Comparison of ENCODE assay signal across 11 cellular contexts in the genomic region with DNA sequence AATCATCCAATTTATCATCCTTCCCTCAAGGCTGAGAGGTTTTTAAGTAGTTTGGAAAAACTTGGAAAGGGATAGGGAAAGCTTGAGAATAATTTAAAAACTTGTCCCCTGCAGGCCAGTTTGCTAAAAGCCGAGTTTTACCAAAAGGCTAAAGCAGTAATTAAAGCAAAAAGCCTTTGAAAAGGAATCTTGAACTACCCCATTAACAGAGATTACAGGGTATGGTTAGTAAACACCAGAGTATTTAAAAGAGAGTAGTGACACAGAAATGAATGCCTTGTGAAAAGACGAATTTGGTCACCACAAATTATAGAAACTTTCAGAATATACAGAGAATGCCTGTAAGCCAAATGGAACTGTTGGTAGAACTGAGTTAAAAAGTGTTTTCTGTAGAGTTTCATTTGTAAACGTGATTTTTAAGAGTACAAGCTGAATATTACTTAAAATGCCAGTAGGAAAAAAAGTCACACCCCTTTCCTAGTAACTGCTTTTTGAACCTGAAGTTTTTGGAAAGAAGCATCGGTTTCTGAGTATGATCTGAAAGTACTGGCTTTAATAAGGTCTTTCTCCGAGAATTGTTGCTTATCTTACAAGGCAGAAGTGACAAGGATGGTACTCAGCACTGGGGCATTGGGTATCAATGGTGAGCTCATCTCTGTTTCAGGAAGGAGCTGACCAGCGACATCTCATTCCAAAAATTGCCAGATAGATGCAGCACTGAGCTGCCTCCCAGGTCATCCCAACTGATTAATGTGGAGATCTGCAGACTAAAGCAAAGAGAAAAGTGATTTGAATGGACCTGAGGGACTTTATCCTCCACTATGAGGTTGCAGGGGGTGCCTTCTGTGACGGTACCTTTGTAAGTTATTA.
DNase-seq lines count a peak whose midpoint lies in the region; ATAC-seq and TF ChIP-seq lines count a peak whose summit lies in the region.
"Had no signal": no experiment of that assay in that cellular context is flagged by ENCODE, and none has a peak within 500 bp of the region (broad histone marks: within the 10 kb centered on the region; RNA-seq: fewer than 3 reads in every experiment).

No MANE protein-coding gene starts in this region.

- in situ Hi-C loops in gastrocnemius medialis (cut with MboI; ENCODE audit: low sequenced_read_pairs in 4 of 4) (loop anchor here in 1 of 4 donors (10.0 kb wide), 1 partner anchor 85 kb away; a partner anchor contains a TSS), GM13977 (cut with MboI; ENCODE audit: low pct_unique_long_range_greater_than_20kb, low sequenced_read_pairs, unreplicated experiment) (no loop called here)

- H3K4me1 ChIP-seq in BLaER1 treated with 17β-estradiol and CSF1 and Interleukin-3, amounts not matched to agents 10 nM and 100 nM, result peaks cover 32 to 100% (median 98%) of the 10 kb centered on the region in 10 experiments
- peaks cover 30% of the 10 kb centered on the region for H3K4me1 ChIP-seq in PC-3 (ENCODE audit: insufficient read depth, low read length)
- H3K4me1 ChIP-seq in gastrocnemius medialis, result peaks cover 62 to 72% of the 10 kb centered on the region in 2 donors

- H3F3A ChIP-seq in PC-3 (ENCODE audit: low read length, unreplicated experiment), result peaks cover 5% of the 10 kb centered on the region

- peaks cover 0 to 77% (median 0%) of the 10 kb centered on the region in 11 experiments; a peak in 8 of 22 replicates for H4K20me1 ChIP-seq in BLaER1 treated with 17β-estradiol and CSF1 and Interleukin-3, amounts not matched to agents 10 nM and 100 nM
- no peaks in the 10 kb centered on the region for H4K20me1 ChIP-seq in PC-3 (ENCODE audit: low read length)

- DNase-seq in PC-3 (no peak), gastrocnemius medialis (no peak), GM13977 (ENCODE audit: low spot score) (no peak), germinal center (ENCODE audit: low spot score) (no peak), occipital lobe (lab: John Stamatoyannopoulos, UW) (no peak)
- DNase-seq: DMS79 treated with DMSO at 0.1 percent for 48 hours, left ventricle myocardium superior, stomach had no signal

- H3K27me3 ChIP-seq in BLaER1 treated with 17β-estradiol and CSF1 and Interleukin-3, amounts not matched to agents 10 nM and 100 nM, result no peaks in the 10 kb centered on the region
- no peaks in the 10 kb centered on the region for H3K27me3 ChIP-seq in PC-3 (ENCODE audit: low read length)
- H3K27me3 ChIP-seq in gastrocnemius medialis, result no peaks in the 10 kb centered on the region
- H3K27me3 ChIP-seq: stomach had no signal

- H3K9me3 ChIP-seq in BLaER1 treated with 17β-estradiol and CSF1 and Interleukin-3, amounts not matched to agents 10 nM and 100 nM (replicated peaks in 1 of 11), result peaks cover 0 to 22% (median 3%) of the 10 kb centered on the region in 11 experiments; a peak in 7 of 22 replicates
- no peaks in the 10 kb centered on the region for H3K9me3 ChIP-seq in PC-3 (ENCODE audit: low read length)
- H3K9me3 ChIP-seq in gastrocnemius medialis, result no peaks in the 10 kb centered on the region
- H3K9me3 ChIP-seq: stomach had no signal

- peak overlapping the region; percentile 53 to 95 (median 89) for H3K27ac ChIP-seq in BLaER1 treated with 17β-estradiol and CSF1 and Interleukin-3, amounts not matched to agents 10 nM and 100 nM
- H3K27ac ChIP-seq in PC-3 (ENCODE audit: low read length) (peak overlapping the region; percentile 82), cingulate gyrus (ENCODE audit: low read depth, low read length) (peak overlapping the region; percentile 78), gastrocnemius medialis (peak overlapping the region in 3 of 4 donors; percentile 73 to 80 (median 78))

- peak overlapping the region in 10 of 11 experiments; percentile 62 to 84 (median 76); a peak in 17 of 22 replicates for H3K9ac ChIP-seq in BLaER1 treated with 17β-estradiol and CSF1 and Interleukin-3, amounts not matched to agents 10 nM and 100 nM
- H3K9ac ChIP-seq in PC-3 (ENCODE audit: low read length), result no peak overlapping the region

- ATAC-seq in PC-3 (no peak), gastrocnemius medialis (peak in 1 of 2 donors; percentile 24), GM18502 (IDR thresholded peaks at IDR 0.05; ENCODE audit: poor library complexity, unreplicated experiment) (no peak)
- ATAC-seq: left ventricle myocardium superior had no signal

- POLR2A ChIA-PET in PC-3 (lab: Charles Lee; ENCODE audit: unreplicated experiment), result no interaction called here

- peaks cover 0 to 73% (median 46%) of the 10 kb centered on the region in 11 experiments; a peak in 18 of 22 replicates for H3K36me3 ChIP-seq in BLaER1 treated with 17β-estradiol and CSF1 and Interleukin-3, amounts not matched to agents 10 nM and 100 nM
- H3K36me3 ChIP-seq in PC-3 (ENCODE audit: low read depth, low read length), result no peaks in the 10 kb centered on the region
- H3K36me3 ChIP-seq in gastrocnemius medialis, result no peaks in the 10 kb centered on the region
- H3K36me3 ChIP-seq: stomach had no signal

- no peaks in the 10 kb centered on the region for H3K9me2 ChIP-seq in PC-3 (replicated peaks; ENCODE audit: low read length)

- no peak overlapping the region for H2AFZ ChIP-seq in PC-3 (ENCODE audit: low read length)

- peak overlapping the region in 10 of 11 experiments; percentile 67 to 95 (median 82); a peak in 20 of 22 replicates for H3K4me2 ChIP-seq in BLaER1 treated with 17β-estradiol and CSF1 and Interleukin-3, amounts not matched to agents 10 nM and 100 nM
- peak overlapping the region; percentile 49 for H3K4me2 ChIP-seq in PC-3 (ENCODE audit: low read length)

- H3K4me3 ChIP-seq in BLaER1 treated with 17β-estradiol and CSF1 and Interleukin-3, amounts not matched to agents 10 nM and 100 nM, result peak overlapping the region in 5 of 10 experiments; percentile 3 to 43 (median 17); a peak in 6 of 20 replicates
- no peak overlapping the region for H3K4me3 ChIP-seq in PC-3 (ENCODE audit: low read length)
- H3K4me3 ChIP-seq in gastrocnemius medialis, result no peak overlapping the region
- H3K4me3 ChIP-seq: stomach had no signal

- no peak for TF ChIP-seq CTCF in PC-3 (conservative IDR thresholded peaks at IDR 0.05; ENCODE audit: low read depth, low read length)
- no peak for TF ChIP-seq CTCF in gastrocnemius medialis (IDR thresholded peaks at IDR 0.05 in 4 of 5, conservative IDR thresholded peaks at IDR 0.05 in 1 of 5)
- no peak for TF ChIP-seq CTCF in GM13977 (IDR thresholded peaks at IDR 0.05; ENCODE audit: extremely low read depth, insufficient read depth, missing control alignments)

- peaks cover 52% of the 10 kb centered on the region for H3K79me2 ChIP-seq in PC-3 (ENCODE audit: low read length)

- CTCF ChIA-PET in PC-3 (lab: Charles Lee), result no interaction called here

- no peak for TF ChIP-seq POLR2A in gastrocnemius medialis (IDR thresholded peaks at IDR 0.05)

- BruUV-seq in PC-3 (replicated peaks; lab: Mats Ljungman, UMichigan), result no TSS peak

- intact Hi-C loops in PC-3 (cut with micrococcal nuclease) (loop anchor here (5.0 kb wide), 1 partner anchor 83 kb away; a partner anchor contains a TSS), gastrocnemius medialis (cut with DNase I; ENCODE audit: low total_unique reads) (loop anchor here (5.0 kb wide), 1 partner anchor 228 kb away; no protein-coding TSS in a partner anchor)
